ENCODE assay signal across 10 cellular contexts in the genomic region with DNA sequence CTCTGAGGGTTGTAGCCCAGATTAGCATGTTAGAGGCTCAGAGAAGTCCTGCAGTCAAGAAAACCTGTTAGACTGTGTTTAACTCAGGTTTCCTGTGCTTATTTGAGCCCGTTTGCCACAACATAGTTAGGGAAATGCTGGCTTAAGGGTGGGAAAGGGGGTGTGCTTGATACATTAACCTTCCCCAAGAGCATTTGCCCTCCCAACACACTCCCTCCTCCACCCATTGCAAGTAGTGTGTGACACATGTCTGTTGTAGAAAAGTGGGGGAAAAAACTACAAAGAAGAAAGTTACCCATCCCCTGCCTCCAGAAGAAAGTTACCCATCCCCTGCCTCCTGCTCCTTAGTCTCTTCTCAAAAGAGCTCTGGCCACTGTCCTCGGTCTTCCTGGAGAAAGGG. TPM values are rescaled to one million over a fixed set of nuclear protein-coding genes. Genes with fewer than 3 reads are reported as not detected.
DNase-seq lines count a peak whose midpoint lies in the region; ATAC-seq and TF ChIP-seq lines count a peak whose summit lies in the region.
"Had no signal": no experiment of that assay in that cellular context is flagged by ENCODE, and none has a peak within 500 bp of the region (broad histone marks: within the 10 kb centered on the region; RNA-seq: fewer than 3 reads in every experiment).

No MANE protein-coding gene starts in this region.

- H3K36me3 ChIP-seq in KMS-11 (ENCODE audit: insufficient read depth) (no peaks in the 10 kb centered on the region), neural progenitor cell (no peaks in the 10 kb centered on the region), upper lobe of right lung (no peaks in the 10 kb centered on the region)
- H3K36me3 ChIP-seq: left ventricle myocardium inferior had no signal

- DNase-seq in Calu3 (no peak), neural progenitor cell (ENCODE audit: low spot score) (no peak), upper lobe of right lung (no peak), NCI-H345 treated with DMSO at 0.1 percent for 48 hours (lab: John Stamatoyannopoulos, UW; ENCODE audit: unreplicated experiment) (no peak)
- DNase-seq in activated naive CD8-positive, alpha-beta T cell treated with anti-CD3 and anti-CD28 coated beads, Interleukin-2, amount 10 ng/mL, durations not matched to agents 7 days and 5 days, result no peak

- H3K9me3 Mint-ChIP-seq in Calu3 (ENCODE audit: low read depth, unreplicated experiment) (no peaks in the 10 kb centered on the region), neural progenitor cell (no peaks in the 10 kb centered on the region)
- H3K9me3 Mint-ChIP-seq in activated naive CD8-positive, alpha-beta T cell treated with anti-CD3 and anti-CD28 coated beads, Interleukin-2, amount 10 ng/mL, durations not matched to agents 7 days and 5 days, result peaks cover 1% of the 10 kb centered on the region
- H3K9me3 Mint-ChIP-seq: HFFc6 had no signal

- no peak overlapping the region for H3K4me3 ChIP-seq in KMS-11 (IDR thresholded peaks at IDR 0.05; ENCODE audit: insufficient read depth, low read depth, low read length)
- no peak overlapping the region for H3K4me3 ChIP-seq in neural progenitor cell
- H3K4me3 ChIP-seq in upper lobe of right lung, result no peak overlapping the region
- H3K4me3 ChIP-seq: left ventricle myocardium inferior had no signal

- H4K20me1 ChIP-seq in KMS-11 (ENCODE audit: insufficient read depth) (no peaks in the 10 kb centered on the region), neural progenitor cell (ENCODE audit: low read depth) (no peaks in the 10 kb centered on the region)

- H3K9me3 ChIP-seq in neural progenitor cell (ENCODE audit: low read depth), result no peaks in the 10 kb centered on the region
- no peaks in the 10 kb centered on the region for H3K9me3 ChIP-seq in upper lobe of right lung

- intact Hi-C loops in Calu3 (cut with micrococcal nuclease; ENCODE audit: unreplicated experiment), result loop anchor here (1.0 to 5.0 kb wide), 5 partner anchors 43 to 355 kb away; no protein-coding TSS in a partner anchor
- intact Hi-C loops in upper lobe of right lung (cut with DNase I), result no loop called here

- H3K4me3 Mint-ChIP-seq in Calu3 (ENCODE audit: low read depth, unreplicated experiment) (peak overlapping the region; percentile 50), neural progenitor cell (no peak overlapping the region)
- peak overlapping the region; percentile 59 for H3K4me3 Mint-ChIP-seq in activated naive CD8-positive, alpha-beta T cell treated with anti-CD3 and anti-CD28 coated beads, Interleukin-2, amount 10 ng/mL, durations not matched to agents 7 days and 5 days
- H3K4me3 Mint-ChIP-seq: HFFc6 had no signal

- BruUV-seq in Calu3 (replicated peaks; lab: Mats Ljungman, UMichigan), result TSS peak; percentile 87

- H3K27me3 Mint-ChIP-seq in Calu3 (ENCODE audit: unreplicated experiment) (peaks cover 10% of the 10 kb centered on the region), neural progenitor cell (ENCODE audit: insufficient read depth, low read depth) (peaks cover 8% of the 10 kb centered on the region)
- H3K27me3 Mint-ChIP-seq in activated naive CD8-positive, alpha-beta T cell treated with anti-CD3 and anti-CD28 coated beads, Interleukin-2, amount 10 ng/mL, durations not matched to agents 7 days and 5 days, result peaks cover 15% of the 10 kb centered on the region

- no peak overlapping the region for H3K9ac ChIP-seq in KMS-11
- H3K9ac ChIP-seq in neural progenitor cell, result no peak overlapping the region

- no peak for ATAC-seq in activated naive CD8-positive, alpha-beta T cell treated with anti-CD3 and anti-CD28 coated beads, Interleukin-2, amount 10 ng/mL, durations not matched to agents 7 days and 5 days (ENCODE audit: low read depth)
- ATAC-seq in upper lobe of right lung (no peak), esophagus mucosa (no peak), HG02840 (IDR thresholded peaks at IDR 0.05; ENCODE audit: low FRiP score, unreplicated experiment) (no peak)

- H2AFZ ChIP-seq in KMS-11 (ENCODE audit: low read depth), result peak overlapping the region; percentile 30; the same call in 1 of the 2 replicates
- H2AFZ ChIP-seq in neural progenitor cell (replicated peaks), result no peak overlapping the region

- H3K27me3 ChIP-seq in KMS-11 (ENCODE audit: insufficient read depth, low read depth) (no peaks in the 10 kb centered on the region), neural progenitor cell (no peaks in the 10 kb centered on the region), upper lobe of right lung (no peaks in the 10 kb centered on the region)

- TF ChIP-seq CTCF in Calu3 (IDR thresholded peaks at IDR 0.05; ENCODE audit: unreplicated experiment), result no peak
- TF ChIP-seq CTCF in KMS-11 (conservative IDR thresholded peaks at IDR 0.05; ENCODE audit: low read depth, low read length), result no peak
- TF ChIP-seq CTCF in neural progenitor cell (IDR thresholded peaks at IDR 0.05), result no peak
- no peak for TF ChIP-seq CTCF in upper lobe of right lung (IDR thresholded peaks at IDR 0.05)

- H3K4me2 ChIP-seq in KMS-11 (peak overlapping the region; percentile 52), neural progenitor cell (no peak overlapping the region)

- H3K27ac ChIP-seq in KMS-11 (peak overlapping the region; percentile 16; the same call in 1 of the 2 replicates), neural progenitor cell (no peak overlapping the region), upper lobe of right lung (no peak overlapping the region)
- H3K27ac ChIP-seq: left ventricle myocardium inferior had no signal

- peak overlapping the region; percentile 97 for H3K27ac Mint-ChIP-seq in Calu3 (ENCODE audit: unreplicated experiment)
- H3K27ac Mint-ChIP-seq in activated naive CD8-positive, alpha-beta T cell treated with anti-CD3 and anti-CD28 coated beads, Interleukin-2, amount 10 ng/mL, durations not matched to agents 7 days and 5 days, result peak overlapping the region; percentile 86
- peak overlapping the region; percentile 18 for H3K27ac Mint-ChIP-seq in neural progenitor cell
- H3K27ac Mint-ChIP-seq: HFFc6 had no signal

- no peaks in the 10 kb centered on the region for H3F3A ChIP-seq in neural progenitor cell (ENCODE audit: low read depth)

- H3K36me3 Mint-ChIP-seq in Calu3 (ENCODE audit: insufficient read depth, unreplicated experiment) (peaks cover 17% of the 10 kb centered on the region), neural progenitor cell (no peaks in the 10 kb centered on the region)
- H3K36me3 Mint-ChIP-seq in activated naive CD8-positive, alpha-beta T cell treated with anti-CD3 and anti-CD28 coated beads, Interleukin-2, amount 10 ng/mL, durations not matched to agents 7 days and 5 days, result no peaks in the 10 kb centered on the region

- H3K4me1 ChIP-seq in KMS-11 (ENCODE audit: low read depth, poor library complexity, severe bottlenecking), result peaks cover 34% of the 10 kb centered on the region
- H3K4me1 ChIP-seq in neural progenitor cell, result no peaks in the 10 kb centered on the region
- peaks cover 19% of the 10 kb centered on the region for H3K4me1 ChIP-seq in upper lobe of right lung

- peaks cover 56% of the 10 kb centered on the region for H3K4me1 Mint-ChIP-seq in Calu3 (ENCODE audit: low read depth, unreplicated experiment)
- H3K4me1 Mint-ChIP-seq in activated naive CD8-positive, alpha-beta T cell treated with anti-CD3 and anti-CD28 coated beads, Interleukin-2, amount 10 ng/mL, durations not matched to agents 7 days and 5 days, result peaks cover 20% of the 10 kb centered on the region
- H3K4me1 Mint-ChIP-seq in neural progenitor cell, result peaks cover 4% of the 10 kb centered on the region

- POLR2A ChIA-PET in activated naive CD8-positive, alpha-beta T cell treated with anti-CD3 and anti-CD28 coated beads, Interleukin-2, amount 10 ng/mL, durations not matched to agents 7 days and 5 days (lab: Charles Lee), result interaction anchor here (0.6 to 2.0 kb wide), 10 partner anchors 10 to 522 kb away, joined by 3 to 20 read pairs (median 4); a partner anchor contains a TSS

- CTCF ChIA-PET in Calu3 (lab: Charles Lee), result interaction anchor here (0.5 to 3.2 kb wide), 34 partner anchors 10 to 739 kb away, joined by 3 to 40 read pairs (median 6); a partner anchor contains a TSS

- H3K79me2 ChIP-seq in KMS-11 (ENCODE audit: insufficient read depth, low read depth), result no peaks in the 10 kb centered on the region
- H3K79me2 ChIP-seq in neural progenitor cell (ENCODE audit: low read depth), result no peaks in the 10 kb centered on the region

RNA-seq across cellular contexts. Expression of a gene that starts 36.8 kb away (rescaled TPM):
- total RNA-seq in Calu3 (2022) (88.8 and 106 TPM in 2 replicates), neural progenitor cell (ENCODE audit: low replicate concordance) (34.5 and 52.7 TPM in 2 replicates), upper lobe of right lung (28.1 TPM), esophagus mucosa (44.5 TPM)
- 10 to 100 TPM; 38.3 to 40.3 TPM for total RNA-seq in activated naive CD8-positive, alpha-beta T cell treated with anti-CD3 and anti-CD28 coated beads, Interleukin-2, amount 10 ng/mL, durations not matched to agents 7 days and 5 days

RNA-seq across cellular contexts. Expression of a gene that starts 45.7 kb away (rescaled TPM):
- total RNA-seq in Calu3 (2022), result 345 and 407 TPM in 2 replicates
- 10 to 100 TPM; 33.6 to 39.5 TPM for total RNA-seq in activated naive CD8-positive, alpha-beta T cell treated with anti-CD3 and anti-CD28 coated beads, Interleukin-2, amount 10 ng/mL, durations not matched to agents 7 days and 5 days
- total RNA-seq in neural progenitor cell (ENCODE audit: low replicate concordance), result 49.6 and 78.6 TPM in 2 replicates
- 231 TPM for total RNA-seq in upper lobe of right lung
- total RNA-seq in esophagus mucosa, result 129 TPM

Comparison
In these comparisons a context has a peak if more than half of its experiments do, and no peak if none do; other contexts are left out.
1. H3K27ac Mint-ChIP-seq: peak in every context shown above with its lines; median percentile 97 in Calu3; 86 in activated naive CD8-positive, alpha-beta T cell treated with anti-CD3 and anti-CD28 coated beads, Interleukin-2, amount 10 ng/mL, durations not matched to agents 7 days and 5 days; 18 in neural progenitor cell.